1 cellular context compared by ENCODE assay signal in the genomic region with DNA sequence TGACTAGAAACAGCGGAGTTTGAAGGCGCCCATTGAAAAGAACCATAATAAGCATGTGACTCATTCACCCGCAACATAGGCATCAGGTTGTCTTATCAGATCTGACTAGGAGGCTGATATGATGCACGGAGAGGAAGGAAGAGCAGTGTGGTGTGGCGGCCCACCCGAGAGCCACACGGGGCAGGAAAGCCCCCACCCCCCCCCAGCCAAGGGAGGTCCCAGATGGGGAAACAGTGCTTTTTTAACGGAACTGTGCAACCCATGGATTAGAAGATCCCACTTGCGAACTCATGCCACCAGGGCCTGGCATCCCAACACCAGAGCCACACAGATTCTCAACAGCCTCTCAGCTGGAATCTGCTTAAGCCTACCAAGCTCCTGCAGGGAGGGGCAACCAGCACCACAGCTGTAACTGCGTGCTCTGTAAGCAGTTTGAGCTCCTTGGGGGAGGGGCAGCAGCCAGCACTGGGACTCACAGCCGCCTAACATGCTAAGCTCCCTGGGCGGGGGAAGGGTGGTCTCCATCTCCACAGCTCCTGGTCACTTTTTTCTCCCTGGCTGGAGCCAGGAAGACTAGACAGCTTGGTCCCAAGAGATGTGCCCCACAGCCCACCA.
TF ChIP-seq lines count a peak whose summit lies in the region.

No MANE protein-coding gene starts in this region.

TF ChIP-seq in WTC11, 78 proteins besides CTCF, POLR2A, EP300 and RAD21 (continued from another document):
- TF ChIP-seq, protein P1, sequence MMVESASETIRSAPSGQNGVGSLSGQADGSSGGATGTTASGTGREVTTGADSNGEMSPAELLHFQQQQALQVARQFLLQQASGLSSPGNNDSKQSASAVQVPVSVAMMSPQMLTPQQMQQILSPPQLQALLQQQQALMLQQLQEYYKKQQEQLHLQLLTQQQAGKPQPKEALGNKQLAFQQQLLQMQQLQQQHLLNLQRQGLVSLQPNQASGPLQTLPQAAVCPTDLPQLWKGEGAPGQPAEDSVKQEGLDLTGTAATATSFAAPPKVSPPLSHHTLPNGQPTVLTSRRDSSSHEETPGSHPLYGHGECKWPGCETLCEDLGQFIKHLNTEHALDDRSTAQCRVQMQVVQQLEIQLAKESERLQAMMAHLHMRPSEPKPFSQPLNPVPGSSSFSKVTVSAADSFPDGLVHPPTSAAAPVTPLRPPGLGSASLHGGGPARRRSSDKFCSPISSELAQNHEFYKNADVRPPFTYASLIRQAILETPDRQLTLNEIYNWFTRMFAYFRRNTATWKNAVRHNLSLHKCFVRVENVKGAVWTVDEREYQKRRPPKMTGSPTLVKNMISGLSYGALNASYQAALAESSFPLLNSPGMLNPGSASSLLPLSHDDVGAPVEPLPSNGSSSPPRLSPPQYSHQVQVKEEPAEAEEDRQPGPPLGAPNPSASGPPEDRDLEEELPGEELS (CRISPR knock-in tag; IDR thresholded peaks at IDR 0.05) = no peak
- TF ChIP-seq GTF2I (CRISPR knock-in tag; conservative IDR thresholded peaks at IDR 0.05) (no peak), FOXK1 (CRISPR knock-in tag; IDR thresholded peaks at IDR 0.05) (no peak), ELF4 (CRISPR knock-in tag; IDR thresholded peaks at IDR 0.05; ENCODE audit: low read depth) (no peak), ZNF423 (CRISPR knock-in tag; IDR thresholded peaks at IDR 0.05) (peak; percentile 54; the same call in 1 of the 2 replicates)
- TF ChIP-seq, protein P2, sequence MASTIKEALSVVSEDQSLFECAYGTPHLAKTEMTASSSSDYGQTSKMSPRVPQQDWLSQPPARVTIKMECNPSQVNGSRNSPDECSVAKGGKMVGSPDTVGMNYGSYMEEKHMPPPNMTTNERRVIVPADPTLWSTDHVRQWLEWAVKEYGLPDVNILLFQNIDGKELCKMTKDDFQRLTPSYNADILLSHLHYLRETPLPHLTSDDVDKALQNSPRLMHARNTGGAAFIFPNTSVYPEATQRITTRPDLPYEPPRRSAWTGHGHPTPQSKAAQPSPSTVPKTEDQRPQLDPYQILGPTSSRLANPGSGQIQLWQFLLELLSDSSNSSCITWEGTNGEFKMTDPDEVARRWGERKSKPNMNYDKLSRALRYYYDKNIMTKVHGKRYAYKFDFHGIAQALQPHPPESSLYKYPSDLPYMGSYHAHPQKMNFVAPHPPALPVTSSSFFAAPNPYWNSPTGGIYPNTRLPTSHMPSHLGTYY (CRISPR knock-in tag; IDR thresholded peaks at IDR 0.05) = no peak
- TF ChIP-seq, protein P3, sequence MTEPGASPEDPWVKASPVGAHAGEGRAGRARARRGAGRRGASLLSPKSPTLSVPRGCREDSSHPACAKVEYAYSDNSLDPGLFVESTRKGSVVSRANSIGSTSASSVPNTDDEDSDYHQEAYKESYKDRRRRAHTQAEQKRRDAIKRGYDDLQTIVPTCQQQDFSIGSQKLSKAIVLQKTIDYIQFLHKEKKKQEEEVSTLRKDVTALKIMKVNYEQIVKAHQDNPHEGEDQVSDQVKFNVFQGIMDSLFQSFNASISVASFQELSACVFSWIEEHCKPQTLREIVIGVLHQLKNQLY (CRISPR knock-in tag; IDR thresholded peaks at IDR 0.05) = no peak
- TF ChIP-seq, protein P4, sequence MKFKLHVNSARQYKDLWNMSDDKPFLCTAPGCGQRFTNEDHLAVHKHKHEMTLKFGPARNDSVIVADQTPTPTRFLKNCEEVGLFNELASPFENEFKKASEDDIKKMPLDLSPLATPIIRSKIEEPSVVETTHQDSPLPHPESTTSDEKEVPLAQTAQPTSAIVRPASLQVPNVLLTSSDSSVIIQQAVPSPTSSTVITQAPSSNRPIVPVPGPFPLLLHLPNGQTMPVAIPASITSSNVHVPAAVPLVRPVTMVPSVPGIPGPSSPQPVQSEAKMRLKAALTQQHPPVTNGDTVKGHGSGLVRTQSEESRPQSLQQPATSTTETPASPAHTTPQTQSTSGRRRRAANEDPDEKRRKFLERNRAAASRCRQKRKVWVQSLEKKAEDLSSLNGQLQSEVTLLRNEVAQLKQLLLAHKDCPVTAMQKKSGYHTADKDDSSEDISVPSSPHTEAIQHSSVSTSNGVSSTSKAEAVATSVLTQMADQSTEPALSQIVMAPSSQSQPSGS (CRISPR knock-in tag; IDR thresholded peaks at IDR 0.05; ENCODE audit: borderline replicate concordance, low read depth) = no peak
- TF ChIP-seq, protein P5, sequence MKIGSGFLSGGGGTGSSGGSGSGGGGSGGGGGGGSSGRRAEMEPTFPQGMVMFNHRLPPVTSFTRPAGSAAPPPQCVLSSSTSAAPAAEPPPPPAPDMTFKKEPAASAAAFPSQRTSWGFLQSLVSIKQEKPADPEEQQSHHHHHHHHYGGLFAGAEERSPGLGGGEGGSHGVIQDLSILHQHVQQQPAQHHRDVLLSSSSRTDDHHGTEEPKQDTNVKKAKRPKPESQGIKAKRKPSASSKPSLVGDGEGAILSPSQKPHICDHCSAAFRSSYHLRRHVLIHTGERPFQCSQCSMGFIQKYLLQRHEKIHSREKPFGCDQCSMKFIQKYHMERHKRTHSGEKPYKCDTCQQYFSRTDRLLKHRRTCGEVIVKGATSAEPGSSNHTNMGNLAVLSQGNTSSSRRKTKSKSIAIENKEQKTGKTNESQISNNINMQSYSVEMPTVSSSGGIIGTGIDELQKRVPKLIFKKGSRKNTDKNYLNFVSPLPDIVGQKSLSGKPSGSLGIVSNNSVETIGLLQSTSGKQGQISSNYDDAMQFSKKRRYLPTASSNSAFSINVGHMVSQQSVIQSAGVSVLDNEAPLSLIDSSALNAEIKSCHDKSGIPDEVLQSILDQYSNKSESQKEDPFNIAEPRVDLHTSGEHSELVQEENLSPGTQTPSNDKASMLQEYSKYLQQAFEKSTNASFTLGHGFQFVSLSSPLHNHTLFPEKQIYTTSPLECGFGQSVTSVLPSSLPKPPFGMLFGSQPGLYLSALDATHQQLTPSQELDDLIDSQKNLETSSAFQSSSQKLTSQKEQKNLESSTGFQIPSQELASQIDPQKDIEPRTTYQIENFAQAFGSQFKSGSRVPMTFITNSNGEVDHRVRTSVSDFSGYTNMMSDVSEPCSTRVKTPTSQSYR (CRISPR knock-in tag; IDR thresholded peaks at IDR 0.05) = peak; percentile 88
- TF ChIP-seq, protein P6, sequence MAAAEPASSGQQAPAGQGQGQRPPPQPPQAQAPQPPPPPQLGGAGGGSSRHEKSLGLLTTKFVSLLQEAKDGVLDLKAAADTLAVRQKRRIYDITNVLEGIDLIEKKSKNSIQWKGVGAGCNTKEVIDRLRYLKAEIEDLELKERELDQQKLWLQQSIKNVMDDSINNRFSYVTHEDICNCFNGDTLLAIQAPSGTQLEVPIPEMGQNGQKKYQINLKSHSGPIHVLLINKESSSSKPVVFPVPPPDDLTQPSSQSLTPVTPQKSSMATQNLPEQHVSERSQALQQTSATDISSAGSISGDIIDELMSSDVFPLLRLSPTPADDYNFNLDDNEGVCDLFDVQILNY (CRISPR knock-in tag; IDR thresholded peaks at IDR 0.05) = no peak
